In genomic region chr3:186775999-186776398, GRCh38 we compare ENCODE assay signal across 1 cellular context.
TF ChIP-seq lines count a peak whose summit lies in the region.

No MANE protein-coding gene starts in this region.

TF ChIP-seq in HepG2, 621 proteins besides CTCF, POLR2A, EP300 and RAD21:
- no peak for TF ChIP-seq FOXO1 (CRISPR knock-in tag; IDR thresholded peaks at IDR 0.05)
- no peak for TF ChIP-seq ZNF7 (CRISPR knock-in tag; IDR thresholded peaks at IDR 0.05)
- TF ChIP-seq PLSCR1 (CRISPR knock-in tag; IDR thresholded peaks at IDR 0.05; ENCODE audit: borderline replicate concordance): no peak
- no peak for TF ChIP-seq ZBTB44 (CRISPR knock-in tag; IDR thresholded peaks at IDR 0.05)
- peak; percentile 18; the same call in 1 of the 2 replicates for TF ChIP-seq ZFX (CRISPR knock-in tag; IDR thresholded peaks at IDR 0.05; ENCODE audit: low read depth)
- TF ChIP-seq STAG1 (CRISPR knock-in tag; IDR thresholded peaks at IDR 0.05): 0 out of 2 replicates have a peak, but pooled peaks have one; percentile 6
- no peak for TF ChIP-seq ZBTB40 (IDR thresholded peaks at IDR 0.05)
- no peak for TF ChIP-seq ZBTB40 (CRISPR knock-in tag; IDR thresholded peaks at IDR 0.05)
- TF ChIP-seq AKNA (CRISPR knock-in tag; IDR thresholded peaks at IDR 0.05; ENCODE audit: borderline replicate concordance): no peak
- TF ChIP-seq TRIM22 (IDR thresholded peaks at IDR 0.05): no peak
- no peak for TF ChIP-seq ARHGAP35 (CRISPR knock-in tag; IDR thresholded peaks at IDR 0.05; ENCODE audit: borderline replicate concordance)
